10 cellular contexts compared by ENCODE assay signal in genomic region chr21:33286600-33287456, GRCh38. TPM values are rescaled to one million over a fixed set of nuclear protein-coding genes. Genes with fewer than 3 reads are reported as not detected.
DNase-seq lines count a peak whose midpoint lies in the region; ATAC-seq and TF ChIP-seq lines count a peak whose summit lies in the region.
"Had no signal": no experiment of that assay in that cellular context is flagged by ENCODE, and none has a peak within 500 bp of the region (broad histone marks: within the 10 kb centered on the region; RNA-seq: fewer than 3 reads in every experiment).

No MANE protein-coding gene starts in this region.

- H3K56ac ChIP-seq in mesendoderm (ENCODE audit: low read length), result no peak overlapping the region

- no peak overlapping the region for H4K8ac ChIP-seq in mesendoderm (ENCODE audit: low read depth, low read length)

- H3K4ac ChIP-seq in mesendoderm (ENCODE audit: low read depth, low read length), result no peak overlapping the region

- no peaks in the 10 kb centered on the region for H3K36me3 ChIP-seq in mesendoderm (ENCODE audit: control insufficient read depth, insufficient read depth, low read length)
- H3K36me3 ChIP-seq in vagina, result peaks cover 0 to 32% of the 10 kb centered on the region in 2 donors
- H3K36me3 ChIP-seq in H7 (replicated peaks; ENCODE audit: control insufficient read depth, insufficient read depth, low read length), result no peaks in the 10 kb centered on the region

- peaks cover 16% of the 10 kb centered on the region for H3K36me3 Mint-ChIP-seq in activated naive CD4-positive, alpha-beta T cell treated with anti-CD3 and anti-CD28 coated beads, Interleukin-2, amount 50 U/mL, for 24 hours
- H3K36me3 Mint-ChIP-seq in activated naive CD4-positive, alpha-beta T cell treated with anti-CD3 and anti-CD28 coated beads, Interleukin-2, amount 50 U/mL, for 72 hours, result peaks cover 9 to 18% of the 10 kb centered on the region in 2 donors

- no peak overlapping the region for H3K27ac ChIP-seq in mesendoderm (ENCODE audit: low read depth, low read length)
- H3K27ac ChIP-seq in vagina, result peak overlapping the region; percentile 67

- no peak overlapping the region for H2BK15ac ChIP-seq in mesendoderm (replicated peaks; ENCODE audit: low read depth)

- H3K4me1 ChIP-seq in mesendoderm (ENCODE audit: control insufficient read depth, low read depth, low read length) (no peaks in the 10 kb centered on the region), vagina (peaks cover 17% of the 10 kb centered on the region)

- no peak for TF ChIP-seq POLR2A in vagina (IDR thresholded peaks at IDR 0.05)

- 100% methylated on average over 1 of the region's 15 CpGs for WGBS in mesendoderm (ENCODE audit: extremely low coverage, insufficient coverage, low lambda C conversion rate)

- no peak overlapping the region for H2BK5ac ChIP-seq in mesendoderm (ENCODE audit: low read length)

- no peak overlapping the region for H2AK5ac ChIP-seq in mesendoderm (ENCODE audit: low read length)

- intact Hi-C loops in vagina (cut with DNase I), result no loop called here

- peaks cover 8% of the 10 kb centered on the region for H3K4me1 Mint-ChIP-seq in activated naive CD4-positive, alpha-beta T cell treated with anti-CD3 and anti-CD28 coated beads, Interleukin-2, amount 50 U/mL, for 24 hours

- H3K18ac ChIP-seq in mesendoderm (ENCODE audit: low read length), result no peak overlapping the region

- H3K79me2 ChIP-seq in mesendoderm (ENCODE audit: control insufficient read depth, insufficient read depth, low read length), result no peaks in the 10 kb centered on the region

- no peaks in the 10 kb centered on the region for H3K9me3 ChIP-seq in vagina

- H3K9ac ChIP-seq in mesendoderm (ENCODE audit: low read length), result no peak overlapping the region

- H3K27ac Mint-ChIP-seq in activated naive CD4-positive, alpha-beta T cell treated with anti-CD3 and anti-CD28 coated beads, Interleukin-2, amount 50 U/mL, for 24 hours, result peak overlapping the region; percentile 5
- peak overlapping the region in 1 of 2 donors; percentile 91 for H3K27ac Mint-ChIP-seq in activated naive CD4-positive, alpha-beta T cell treated with anti-CD3 and anti-CD28 coated beads, Interleukin-2, amount 50 U/mL, for 72 hours

- H2BK120ac ChIP-seq in mesendoderm (ENCODE audit: low read depth, low read length), result no peak overlapping the region

- H3K27me3 Mint-ChIP-seq in activated naive CD4-positive, alpha-beta T cell treated with anti-CD3 and anti-CD28 coated beads, Interleukin-2, amount 50 U/mL, for 24 hours, result no peaks in the 10 kb centered on the region
- H3K27me3 Mint-ChIP-seq: CD4-positive, CD25-positive, alpha-beta regulatory T cell had no signal

- ATAC-seq in activated naive CD4-positive, alpha-beta T cell treated with anti-CD3 and anti-CD28 coated beads, Interleukin-2, amount 50 U/mL, for 72 hours, result no peak

- H3K4me3 Mint-ChIP-seq in activated naive CD4-positive, alpha-beta T cell treated with anti-CD3 and anti-CD28 coated beads, Interleukin-2, amount 50 U/mL, for 24 hours, result no peak overlapping the region

- no peaks in the 10 kb centered on the region for H3K79me1 ChIP-seq in mesendoderm (ENCODE audit: low read length)

- no peak overlapping the region for H4K5ac ChIP-seq in mesendoderm (ENCODE audit: low read length)

- H3K4me2 ChIP-seq in mesendoderm (ENCODE audit: low read length), result no peak overlapping the region

- no peaks in the 10 kb centered on the region for H3K9me3 Mint-ChIP-seq in activated naive CD4-positive, alpha-beta T cell treated with anti-CD3 and anti-CD28 coated beads, Interleukin-2, amount 50 U/mL, for 24 hours
- no peaks in the 10 kb centered on the region for H3K9me3 Mint-ChIP-seq in activated naive CD4-positive, alpha-beta T cell treated with anti-CD3 and anti-CD28 coated beads, Interleukin-2, amount 50 U/mL, for 72 hours
- H3K9me3 Mint-ChIP-seq: CD4-positive, CD25-positive, alpha-beta regulatory T cell had no signal

- no peak for TF ChIP-seq CTCF in vagina (IDR thresholded peaks at IDR 0.05)

- H3K23ac ChIP-seq in mesendoderm (ENCODE audit: low read length), result no peak overlapping the region

- H3K4me3 ChIP-seq in mesendoderm (ENCODE audit: low read length) (no peak overlapping the region), vagina (no peak overlapping the region), H7 (ENCODE audit: insufficient read depth, low read depth, low read length) (no peak overlapping the region)

- DNase-seq in activated naive CD4-positive, alpha-beta T cell treated with anti-CD3 and anti-CD28 coated beads, Interleukin-2, amount 50 U/mL, for 72 hours (ENCODE audit: low spot score in 2 of 2), result no peak
- DNase-seq in dedifferentiated amniotic fluid mesenchymal stem cell (ENCODE audit: extremely low spot score), result peak; percentile 63
- peak; percentile 32 for DNase-seq in mesendoderm
- no peak for DNase-seq in vagina (ENCODE audit: extremely low spot score in 2 of 2)
- DNase-seq in central memory CD4-positive, alpha-beta T cell, result no peak
- no peak for DNase-seq in H7
- DNase-seq in cortex of kidney (lab: John Stamatoyannopoulos, UW), result no peak
- DNase-seq: CD4-positive, CD25-positive, alpha-beta regulatory T cell; GOT3 had no signal

- no peaks in the 10 kb centered on the region for H3K27me3 ChIP-seq in mesendoderm (ENCODE audit: insufficient read depth, low read length, poor library complexity)
- no peaks in the 10 kb centered on the region for H3K27me3 ChIP-seq in vagina
- H3K27me3 ChIP-seq in H7 (ENCODE audit: control insufficient read depth, insufficient read depth, low read length), result no peaks in the 10 kb centered on the region

RNA-seq across cellular contexts. Expression of gene IL10RB, which starts 20.7 kb away (rescaled TPM):
- 10 to 100 TPM; 21.4 to 33.5 TPM for total RNA-seq in activated naive CD4-positive, alpha-beta T cell treated with anti-CD3 and anti-CD28 coated beads, Interleukin-2, amount 50 U/mL, for 72 hours
- polyA plus RNA-seq in mesendoderm (2013, experiment 1 of 2), result 2.1 TPM
- 2.0 TPM for polyA plus RNA-seq in mesendoderm (2013, experiment 2 of 2)
- 31.7 TPM for total RNA-seq in vagina
- total RNA-seq in H7 (2014; rRNA removed; shearing (Covaris generic)), result 5.0 and 6.7 TPM in 2 replicates

RNA-seq across cellular contexts. Expression of gene IFNAR1, which starts 37.9 kb away (rescaled TPM):
- 10 to 100 TPM; 21.9 to 26.4 TPM for total RNA-seq in activated naive CD4-positive, alpha-beta T cell treated with anti-CD3 and anti-CD28 coated beads, Interleukin-2, amount 50 U/mL, for 72 hours
- polyA plus RNA-seq in mesendoderm (2013, experiment 1 of 2), result 7.9 TPM
- polyA plus RNA-seq in mesendoderm (2013, experiment 2 of 2), result 9.4 TPM
- total RNA-seq in vagina, result 20.4 TPM
- total RNA-seq in H7 (2014; rRNA removed; shearing (Covaris generic)), result 1.2 and 1.6 TPM in 2 replicates

RNA-seq across cellular contexts. Expression of gene IFNAR2, which starts 57.1 kb away (rescaled TPM):
- total RNA-seq in activated naive CD4-positive, alpha-beta T cell treated with anti-CD3 and anti-CD28 coated beads, Interleukin-2, amount 50 U/mL, for 72 hours, result 10 to 100 TPM; 42.2 to 44.4 TPM
- 7.5 TPM for polyA plus RNA-seq in mesendoderm (2013, experiment 1 of 2)
- 7.3 TPM for polyA plus RNA-seq in mesendoderm (2013, experiment 2 of 2)
- 9.3 TPM for total RNA-seq in vagina
- total RNA-seq in H7 (2014; rRNA removed; shearing (Covaris generic)), result 2.8 and 3.6 TPM in 2 replicates

Comparison
In these comparisons a context has a peak if more than half of its experiments do, and no peak if none do; other contexts are left out.
1. DNase-seq: peak in dedifferentiated amniotic fluid mesenchymal stem cell (single experiment) and mesendoderm (single experiment); none in activated naive CD4-positive, alpha-beta T cell treated with anti-CD3 and anti-CD28 coated beads, Interleukin-2, amount 50 U/mL, for 72 hours (0 of 2), vagina (0 of 2), central memory CD4-positive, alpha-beta T cell (single experiment), H7 (single experiment) and cortex of kidney (single experiment).